ENCODE assay signal across 8 cellular contexts in the genomic region with DNA sequence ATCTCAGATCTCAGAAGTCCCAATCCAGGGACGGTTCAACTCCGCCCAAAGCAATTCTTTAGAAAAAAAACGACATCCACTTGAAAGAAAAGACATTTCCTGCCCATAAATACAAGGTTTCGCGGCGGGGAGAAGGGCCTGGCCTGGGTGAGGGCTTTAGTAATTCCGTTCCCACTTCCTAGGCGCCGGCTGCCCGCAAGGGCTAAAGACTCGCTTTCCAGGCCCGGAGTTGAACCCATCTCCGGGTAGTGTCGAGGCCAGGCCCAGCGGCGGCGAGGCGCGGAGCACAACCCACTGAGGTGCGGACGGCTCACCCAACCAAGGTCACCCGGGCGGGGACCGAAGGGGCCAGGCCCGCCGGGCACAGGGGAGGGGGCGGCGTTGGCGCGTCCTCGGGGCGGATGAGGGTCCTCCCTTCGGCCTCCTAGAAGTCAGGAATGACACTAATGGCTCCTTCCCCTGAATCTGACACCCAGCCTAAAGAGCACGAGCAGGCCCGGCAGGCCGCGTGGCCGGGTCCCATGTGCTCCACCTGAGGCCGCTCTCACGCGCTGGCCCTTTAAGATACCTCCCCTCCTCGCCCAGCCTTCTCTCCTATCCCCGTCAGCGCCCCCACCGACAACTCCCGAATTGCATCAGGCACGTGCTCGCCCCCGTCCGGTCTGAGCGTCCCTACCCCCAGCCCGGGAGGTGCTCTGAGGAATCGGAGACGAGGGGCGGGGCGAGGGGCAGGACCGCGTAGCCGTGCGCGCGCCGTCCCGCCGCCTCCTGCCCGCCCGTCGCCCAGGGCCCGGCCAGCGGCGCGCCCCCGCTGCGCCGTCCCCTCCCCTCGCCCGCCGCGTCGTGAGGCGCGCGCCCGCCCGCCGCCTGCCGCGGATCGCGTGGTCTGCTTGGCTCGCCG. TPM values are rescaled to one million over a fixed set of nuclear protein-coding genes. Genes with fewer than 3 reads are reported as not detected.
DNase-seq lines count a peak whose midpoint lies in the region; ATAC-seq and TF ChIP-seq lines count a peak whose summit lies in the region.

No MANE protein-coding gene starts in this region.

- ATAC-seq in GM18499 (IDR thresholded peaks at IDR 0.05; ENCODE audit: insufficient read depth, unreplicated experiment), result peak; percentile 78
- peak; percentile 91 for ATAC-seq in HG02938 (IDR thresholded peaks at IDR 0.05; ENCODE audit: unreplicated experiment)
- ATAC-seq in left ventricle myocardium superior, result peak; percentile 91

- H3K36me3 ChIP-seq in prostate gland (no peaks in the 10 kb centered on the region), urinary bladder (ENCODE audit: insufficient read depth) (no peaks in the 10 kb centered on the region)

- peaks cover 37% of the 10 kb centered on the region for H3K4me1 Mint-ChIP-seq in T-helper 1 cell treated with Interleukin-12 subunit alpha and Interleukin-12 subunit beta and Interleukin-4 antibody, amounts not matched to agents 30 μg/mL and 1 μg/mL, for 36 hours (ENCODE audit: low read depth)

- TF ChIP-seq CTCF in prostate gland (IDR thresholded peaks at IDR 0.05), result peak in 3 of 4 experiments; percentile 28 to 70 (median 53)

- H3K9me3 ChIP-seq in prostate gland, result no peaks in the 10 kb centered on the region

- H3K4me3 Mint-ChIP-seq in T-helper 1 cell treated with Interleukin-12 subunit alpha and Interleukin-12 subunit beta and Interleukin-4 antibody, amounts not matched to agents 30 μg/mL and 1 μg/mL, for 36 hours, result peak overlapping the region; percentile 88

- H3K4me1 ChIP-seq in prostate gland (replicated peaks), result peaks cover 16% of the 10 kb centered on the region
- peaks cover 2% of the 10 kb centered on the region for H3K4me1 ChIP-seq in urinary bladder (ENCODE audit: insufficient read depth)

- peaks cover 4% of the 10 kb centered on the region for H3K36me3 Mint-ChIP-seq in T-helper 1 cell treated with Interleukin-12 subunit alpha and Interleukin-12 subunit beta and Interleukin-4 antibody, amounts not matched to agents 30 μg/mL and 1 μg/mL, for 36 hours (ENCODE audit: low read depth)

- peak overlapping the region; percentile 83 to 90 for H3K4me3 ChIP-seq in prostate gland
- peak overlapping the region; percentile 100 for H3K4me3 ChIP-seq in urinary bladder (ENCODE audit: low read depth, low read length)

- peak; percentile 68 for TF ChIP-seq POLR2A in prostate gland (IDR thresholded peaks at IDR 0.05)

- H3K27me3 ChIP-seq in prostate gland (replicated peaks; ENCODE audit: insufficient read depth), result no peaks in the 10 kb centered on the region

- intact Hi-C loops in left ventricle myocardium superior (cut with micrococcal nuclease) (no loop called here), prostate gland (cut with DNase I) (loop anchor here (1.0 to 10.0 kb wide), 3 partner anchors 72 to 180 kb away; a partner anchor contains a TSS)

- DNase-seq in NCI-H1694 (lab: John Stamatoyannopoulos, UW), result peak; percentile 96
- DNase-seq in left ventricle myocardium superior, result peak; percentile 100
- DNase-seq in prostate gland (ENCODE audit: low spot score), result peak; percentile 100

- peak overlapping the region; percentile 96 for H3K27ac Mint-ChIP-seq in T-helper 1 cell treated with Interleukin-12 subunit alpha and Interleukin-12 subunit beta and Interleukin-4 antibody, amounts not matched to agents 30 μg/mL and 1 μg/mL, for 36 hours

- no peaks in the 10 kb centered on the region for H3K27me3 Mint-ChIP-seq in T-helper 1 cell treated with Interleukin-12 subunit alpha and Interleukin-12 subunit beta and Interleukin-4 antibody, amounts not matched to agents 30 μg/mL and 1 μg/mL, for 36 hours (ENCODE audit: low read depth)

- H3K9me3 Mint-ChIP-seq in T-helper 1 cell treated with Interleukin-12 subunit alpha and Interleukin-12 subunit beta and Interleukin-4 antibody, amounts not matched to agents 30 μg/mL and 1 μg/mL, for 36 hours, result no peaks in the 10 kb centered on the region

- WGBS in prostate gland, result 1% methylated on average over 51 of the region's 92 CpGs
- under 1% methylated on average over 91 of the region's 92 CpGs for WGBS in urinary bladder

- H3K27ac ChIP-seq in angular gyrus (ENCODE audit: low read depth, low read length), result peak overlapping the region; percentile 93
- H3K27ac ChIP-seq in prostate gland, result peak overlapping the region; percentile 95 to 96
- peak overlapping the region; percentile 97 for H3K27ac ChIP-seq in urinary bladder (ENCODE audit: low read depth)

RNA-seq across cellular contexts. Expression of a gene that starts 0.5 kb away (rescaled TPM):
- total RNA-seq in left ventricle myocardium superior, result 155 TPM
- total RNA-seq in prostate gland, result 100 to 1,000 TPM in 1 of 2 donors, 10 to 100 TPM in 1; 83.9 to 163 TPM
- total RNA-seq in urinary bladder, result 30.8 TPM
- 50.0 TPM for polyA plus RNA-seq in urinary bladder

Comparison
In these comparisons a context has a peak if more than half of its experiments do, and no peak if none do; other contexts are left out.
1. Peak in every context shown above with its lines: DNase-seq, ATAC-seq, H3K4me3 ChIP-seq and H3K27ac ChIP-seq.